8 cellular contexts compared by ENCODE assay signal in the genomic region with DNA sequence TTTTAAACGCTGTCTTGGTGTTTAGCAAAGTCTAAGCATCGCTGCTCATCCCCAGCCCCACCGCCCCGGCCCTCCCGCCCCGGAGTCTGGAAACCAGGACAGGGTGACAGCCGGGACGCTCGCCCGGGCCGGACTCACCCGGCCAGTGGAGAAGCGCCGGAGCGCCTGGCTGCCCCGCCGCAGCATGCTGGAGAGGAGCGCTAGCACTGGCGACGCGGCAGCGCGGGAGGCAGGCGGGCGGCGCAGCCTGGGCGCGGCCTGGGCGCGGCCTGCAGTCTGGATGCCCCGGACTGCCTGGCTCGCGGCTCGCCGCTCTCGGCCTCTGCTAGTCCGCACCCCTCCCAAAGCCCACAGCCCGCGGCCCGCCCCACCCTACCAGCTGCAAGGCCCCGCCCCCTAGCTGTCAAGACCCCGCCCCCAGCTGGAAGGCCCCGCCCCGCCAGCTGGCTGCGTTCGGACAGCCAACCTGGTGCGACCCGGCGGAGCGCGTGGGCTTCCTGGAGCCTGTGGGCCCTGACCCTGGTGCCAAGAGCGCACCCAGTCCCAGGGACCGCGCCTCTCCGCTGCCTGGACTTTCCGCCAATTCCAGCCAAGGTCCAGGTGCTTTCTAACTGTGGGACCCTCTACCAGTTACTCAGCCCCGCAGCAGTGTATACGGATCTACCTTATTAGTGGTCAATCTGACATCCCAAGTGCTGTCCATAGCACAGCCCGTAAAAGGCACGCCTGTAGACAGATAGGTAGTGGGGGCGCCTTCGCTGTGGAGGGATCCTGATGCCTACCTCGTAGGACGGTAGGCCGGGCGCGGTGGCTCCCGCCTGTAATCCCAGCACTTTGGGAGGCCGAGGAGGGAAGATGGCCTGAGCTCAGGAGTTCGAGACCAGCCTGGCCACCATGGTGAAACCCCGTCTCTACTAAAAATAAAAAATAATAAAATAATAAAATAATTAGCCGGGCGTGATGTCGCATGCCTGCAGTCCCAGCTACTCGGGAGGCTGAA. TPM values are rescaled to one million over a fixed set of nuclear protein-coding genes. Genes with fewer than 3 reads are reported as not detected.
A peak's percentile ranks its signal among the peaks of the same experiment; 100 is the strongest.
DNase-seq lines count a peak whose midpoint lies in the region; ATAC-seq and TF ChIP-seq lines count a peak whose summit lies in the region.

TSS of gene ALDH1L2 (minus strand) at position 208 of the 1,000 bp plus-strand sequence. CDS start at position 186, 22 bp downstream.

- H3K9me3 ChIP-seq in OCI-LY7 (ENCODE audit: low read length), result no peaks in the 10 kb centered on the region
- H3K9me3 ChIP-seq in neural progenitor cell (ENCODE audit: low read depth), result no peaks in the 10 kb centered on the region
- no peaks in the 10 kb centered on the region for H3K9me3 ChIP-seq in thoracic aorta

- BruUV-seq in OCI-LY7 (replicated peaks; lab: Mats Ljungman, UMichigan), result no TSS peak

- CTCF ChIA-PET in OCI-LY7 (lab: Charles Lee; ENCODE audit: unreplicated experiment), result no interaction called here

- intact Hi-C loops in OCI-LY7 (cut with micrococcal nuclease; ENCODE audit: unreplicated experiment), result no loop called here

- H3K9ac ChIP-seq in neural progenitor cell, result no peak within 1 kb of the TSS

- H3K4me3 ChIP-seq in OCI-LY7 (ENCODE audit: low read depth, low read length, poor library complexity, severe bottlenecking), result peak within 1 kb of the TSS; percentile 17
- H3K4me3 ChIP-seq in neural progenitor cell, result peak within 1 kb of the TSS; percentile 67
- H3K4me3 ChIP-seq in thoracic aorta, result peak within 1 kb of the TSS; percentile 86

- peak within 1 kb of the TSS; percentile 87 for H3K4me3 Mint-ChIP-seq in neural progenitor cell

- H3K36me3 ChIP-seq in OCI-LY7 (ENCODE audit: insufficient read depth, low read length) (no peaks in the 10 kb centered on the region), neural progenitor cell (no peaks in the 10 kb centered on the region), thoracic aorta (no peaks in the 10 kb centered on the region)

- peaks cover 9% of the 10 kb centered on the region for H3K4me1 Mint-ChIP-seq in neural progenitor cell

- no peaks in the 10 kb centered on the region for H4K20me1 ChIP-seq in OCI-LY7 (ENCODE audit: insufficient read depth, low read length)
- H4K20me1 ChIP-seq in neural progenitor cell (ENCODE audit: low read depth), result no peaks in the 10 kb centered on the region

- H3K9me3 Mint-ChIP-seq in neural progenitor cell, result peaks cover 8% of the 10 kb centered on the region

- peak within 1 kb of the TSS; percentile 22 for H3K27ac Mint-ChIP-seq in neural progenitor cell

- peak; percentile 71 for ATAC-seq in HG02885 (IDR thresholded peaks at IDR 0.05; ENCODE audit: poor library complexity, unreplicated experiment)
- ATAC-seq in thoracic aorta (ENCODE audit: insufficient number of reproducible peaks, low FRiP score, low read depth), result peak; percentile 66

- H3K27ac ChIP-seq in OCI-LY7 (ENCODE audit: low read depth, low read length, poor library complexity, severe bottlenecking) (no peak within 1 kb of the TSS), neural progenitor cell (no peak within 1 kb of the TSS), thoracic aorta (peak within 1 kb of the TSS; percentile 65 to 71)

- peaks cover 12% of the 10 kb centered on the region for H3F3A ChIP-seq in neural progenitor cell (ENCODE audit: low read depth)

- no peak for TF ChIP-seq CTCF in OCI-LY7 (conservative IDR thresholded peaks at IDR 0.05; ENCODE audit: low read length)
- TF ChIP-seq CTCF in neural progenitor cell (IDR thresholded peaks at IDR 0.05), result no peak
- TF ChIP-seq CTCF in thoracic aorta (IDR thresholded peaks at IDR 0.05), result no peak

- peak within 1 kb of the TSS; percentile 42; the same call in 1 of the 2 replicates for H2AFZ ChIP-seq in OCI-LY7 (ENCODE audit: low read length)
- peak within 1 kb of the TSS; percentile 99 for H2AFZ ChIP-seq in neural progenitor cell (replicated peaks)

- no peaks in the 10 kb centered on the region for H3K79me2 ChIP-seq in OCI-LY7 (ENCODE audit: insufficient read depth, low read depth, low read length)
- H3K79me2 ChIP-seq in neural progenitor cell (ENCODE audit: low read depth), result no peaks in the 10 kb centered on the region

- no peaks in the 10 kb centered on the region for H3K9me2 ChIP-seq in OCI-LY7 (ENCODE audit: insufficient read depth, low read length)

- DNase-seq in DMS79 treated with DMSO at 0.1 percent for 48 hours (lab: John Stamatoyannopoulos, UW) (peak; percentile 35), DMS79 (lab: John Stamatoyannopoulos, UW) (no peak), OCI-LY7 (ENCODE audit: low spot score) (no peak), foreskin melanocyte (peak; percentile 57), neural progenitor cell (ENCODE audit: low spot score) (peak; percentile 93), thoracic aorta (ENCODE audit: low spot score) (peak; percentile 64)
- peak; percentile 51 for DNase-seq in activated naive CD4-positive, alpha-beta T cell treated with Interleukin-2 at 50 U/mL for 16 hours

- H3K36me3 Mint-ChIP-seq in neural progenitor cell, result no peaks in the 10 kb centered on the region

- peaks cover 9% of the 10 kb centered on the region for H3K27me3 Mint-ChIP-seq in neural progenitor cell (ENCODE audit: insufficient read depth, low read depth)

- POLR2A ChIA-PET in OCI-LY7 (lab: Charles Lee), result no interaction called here

- H3K27me3 ChIP-seq in neural progenitor cell, result peaks cover 39% of the 10 kb centered on the region
- no peaks in the 10 kb centered on the region for H3K27me3 ChIP-seq in thoracic aorta (replicated peaks; ENCODE audit: insufficient read depth)

- H3K4me1 ChIP-seq in OCI-LY7 (ENCODE audit: insufficient read depth, low read length, poor library complexity, severe bottlenecking), result peaks cover 4% of the 10 kb centered on the region
- H3K4me1 ChIP-seq in neural progenitor cell, result peaks cover 8% of the 10 kb centered on the region
- peaks cover 0 to 12% of the 10 kb centered on the region in 2 donors for H3K4me1 ChIP-seq in thoracic aorta (ENCODE audit: control insufficient read depth in 1 of 2, low read depth in 2 of 2)

- H3K4me2 ChIP-seq in OCI-LY7 (ENCODE audit: low read length), result peak within 1 kb of the TSS; percentile 8; the same call in 1 of the 2 replicates
- H3K4me2 ChIP-seq in neural progenitor cell, result peak within 1 kb of the TSS; percentile 99

RNA-seq across cellular contexts. Expression of gene ALDH1L2, which starts in this region (rescaled TPM):
- total RNA-seq in OCI-LY7 (2014; rRNA removed; shearing (Covaris generic)), result 0.08 TPM in 1 of 2 replicates, not detected in the other
- 0.25 and 0.31 TPM in 2 replicates for total RNA-seq in OCI-LY7 (2022)
- 0.13 and 0.68 TPM in 2 replicates for total RNA-seq in neural progenitor cell (ENCODE audit: low replicate concordance)
- total RNA-seq in thoracic aorta, result 10 to 100 TPM; 16.5 to 21.1 TPM

Comparison
In these comparisons a context has a peak if more than half of its experiments do, and no peak if none do; other contexts are left out.
1. RNA of gene ALDH1L2 (total RNA-seq): 16.5 to 21.1 TPM in thoracic aorta; 0.08 to 0.31 TPM in OCI-LY7 and 0.13 to 0.68 TPM in neural progenitor cell; every median in the first group is over 10 times any median in the second.
2. DNase-seq: peak in DMS79 treated with DMSO at 0.1 percent for 48 hours (single experiment), activated naive CD4-positive, alpha-beta T cell treated with Interleukin-2 at 50 U/mL for 16 hours (single experiment), foreskin melanocyte (single experiment) and thoracic aorta (single experiment); none in DMS79 (single experiment) and OCI-LY7 (single experiment).
3. Peak in DNase-seq, H3K4me3 ChIP-seq and H3K4me2 ChIP-seq in neural progenitor cell; RNA of the gene not detected or under 1 TPM.
4. H3K27ac ChIP-seq: peak in thoracic aorta (2 of 2); none in OCI-LY7 (single experiment) and neural progenitor cell (single experiment).
5. H3K4me3 ChIP-seq: peak in every context shown above with its lines; median percentile 86 in thoracic aorta; 67 in neural progenitor cell; 17 in OCI-LY7.